ENCODE assay signal across 8 cellular contexts in the genomic region with DNA sequence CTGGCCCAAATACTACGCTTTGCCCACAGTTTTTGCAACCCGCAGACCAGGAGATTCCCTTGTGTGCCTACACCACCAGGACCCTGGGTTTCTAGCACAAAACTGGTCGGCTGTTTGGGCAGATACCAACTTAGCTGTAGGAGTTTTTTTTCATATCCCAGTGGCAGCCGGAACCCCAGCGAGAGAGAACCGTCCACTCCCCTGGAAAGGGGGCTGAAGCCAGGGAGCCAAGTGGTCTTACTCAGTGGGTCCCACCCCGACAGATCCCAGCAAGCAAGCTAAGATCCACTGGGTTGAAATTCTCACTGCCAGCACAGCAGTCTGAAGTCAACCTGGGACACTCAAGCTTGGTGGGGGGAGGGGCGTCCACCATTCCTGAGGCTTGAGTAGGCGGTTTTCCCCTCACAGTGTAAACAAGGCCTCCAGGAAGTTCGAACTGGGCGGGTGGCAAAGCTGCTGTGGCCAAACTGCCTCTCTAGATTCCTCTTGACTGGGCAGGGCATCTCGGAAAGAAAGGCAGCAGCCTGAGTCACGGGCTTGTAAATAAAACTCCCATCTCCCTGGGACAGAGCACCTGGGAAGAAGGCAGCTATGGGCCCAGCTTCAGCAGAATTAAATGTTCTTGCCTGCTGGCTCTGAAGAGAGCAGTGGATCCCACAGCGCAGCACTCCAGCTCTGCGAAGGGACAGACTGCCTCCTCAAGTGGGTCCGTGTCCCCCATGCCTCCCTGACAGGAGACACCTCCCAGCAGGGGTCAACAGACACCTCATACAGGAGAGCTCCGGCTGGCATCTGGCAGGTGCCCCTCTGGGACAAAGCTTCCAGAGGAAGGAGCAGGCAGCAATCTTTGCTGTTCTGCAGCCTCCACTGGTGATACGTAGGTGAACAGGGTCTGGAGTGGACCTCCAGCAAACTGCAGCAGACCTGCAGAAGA.
DNase-seq lines count a peak whose midpoint lies in the region; ATAC-seq, FAIRE-seq and TF ChIP-seq lines count a peak whose summit lies in the region.
"Not testable (repeated sequence)": the region's sequence is repeated elsewhere in the genome, so short reads cannot be mapped to it uniquely, and the experiment has no call there.

No MANE protein-coding gene starts in this region.

- H3K4me1 ChIP-seq in A549 (peaks cover 56% of the 10 kb centered on the region), SJSA1 (replicated peaks) (peaks cover 33% of the 10 kb centered on the region), mammary epithelial cell (ENCODE audit: insufficient read depth, low read length) (peaks cover 16% of the 10 kb centered on the region), lower lobe of right lung (peaks cover 14% of the 10 kb centered on the region), gastrocnemius medialis (peaks cover 14 to 24% of the 10 kb centered on the region in 2 donors)

- WGBS in A549 (ENCODE audit: missing lambda C conversion rate), result 4% methylated on average over 13 of the region's 18 CpGs
- 85% methylated on average over 9 of the region's 18 CpGs for WGBS in mammary epithelial cell (ENCODE audit: low coverage, missing lambda C conversion rate)

- TF ChIP-seq POLR2A in A549 (IDR thresholded peaks at IDR 0.05; ENCODE audit: low read length); gastrocnemius medialis (IDR thresholded peaks at IDR 0.05): not testable (repeated sequence)

- not testable (repeated sequence) for BruUV-seq in mammary epithelial cell (replicated peaks; lab: Mats Ljungman, UMichigan)

- intact Hi-C loops in mammary epithelial cell (cut with micrococcal nuclease) (loop anchor here (1.0 kb wide), 1 partner anchor 100 kb away; the partner anchor contains the start of gene CUL3), gastrocnemius medialis (cut with DNase I; ENCODE audit: low total_unique reads) (loop anchor here (5.0 kb wide), 1 partner anchor 97 kb away; no protein-coding TSS in a partner anchor)
- intact Hi-C loops in lower lobe of right lung (cut with DNase I), result not testable (repeated sequence)

- peak overlapping the region; percentile 89 for H3K4me2 ChIP-seq in A549
- H3K4me2 ChIP-seq in mammary epithelial cell (ENCODE audit: insufficient read depth, low read depth, low read length), result peak overlapping the region; percentile 67

- H3K27ac ChIP-seq in A549, result peak overlapping the region; percentile 98
- peak overlapping the region; percentile 93 for H3K27ac ChIP-seq in SJSA1
- H3K27ac ChIP-seq in mammary epithelial cell (ENCODE audit: insufficient read depth, low read depth, low read length), result peak overlapping the region; percentile 71
- peak overlapping the region; percentile 74 for H3K27ac ChIP-seq in lower lobe of right lung
- peak overlapping the region in 2 of 4 donors; percentile 29 to 45 for H3K27ac ChIP-seq in gastrocnemius medialis

- H3K9ac ChIP-seq in mammary epithelial cell (ENCODE audit: insufficient read depth, low read length), result peak overlapping the region; percentile 16

- CTCF ChIA-PET in A549 (lab: Yijun Ruan, JAX), result interaction anchor here (1.2 kb wide), 1 partner anchor 161 kb away, joined by 3 read pairs; no protein-coding TSS in a partner anchor
- CTCF ChIA-PET in mammary epithelial cell (lab: Charles Lee; ENCODE audit: low non-redundant PET), result not testable (repeated sequence)

- peak; percentile 10 to 99 for DNase-seq in A549 (ENCODE audit: low read depth in 1 of 2, low spot score in 1 of 2)
- peak; percentile 10 for DNase-seq in GM03348 (ENCODE audit: low spot score)
- peak; percentile 24 to 42 for DNase-seq in NCI-H187 (lab: John Stamatoyannopoulos, UW)
- peak; percentile 96 to 99 for DNase-seq in SJSA1 (ENCODE audit: low read depth in 1 of 2, low spot score in 2 of 2)
- peak; percentile 97 for DNase-seq in mammary epithelial cell
- DNase-seq in glomerular visceral epithelial cell (ENCODE audit: extremely low spot score), result peak; percentile 98
- DNase-seq in lower lobe of right lung, result peak; percentile 94
- peak; percentile 26 to 41 for DNase-seq in gastrocnemius medialis

- not testable (repeated sequence) for H4K20me1 ChIP-seq in mammary epithelial cell (ENCODE audit: insufficient read depth, low read length)

- POLR2A ChIA-PET in A549 (lab: Yijun Ruan, JAX), result interaction anchor here (0.7 to 1.2 kb wide), 6 partner anchors 24 to 100 kb away, joined by 3 to 8 read pairs (median 4); partner anchors contain the start of gene CUL3

- H3K4me3 ChIP-seq in A549, result peak overlapping the region; percentile 31
- not testable (repeated sequence) for H3K4me3 ChIP-seq in SJSA1; mammary epithelial cell (replicated peaks in 1 of 3; ENCODE audit: insufficient read depth in 1 of 3, low read depth in 2 of 3, low read length in 3 of 3); lower lobe of right lung; gastrocnemius medialis

- H3K36me3 ChIP-seq in SJSA1, result peaks cover 39% of the 10 kb centered on the region
- not testable (repeated sequence) for H3K36me3 ChIP-seq in mammary epithelial cell (ENCODE audit: insufficient read depth, low read length); gastrocnemius medialis
- H3K36me3 ChIP-seq in lower lobe of right lung, result peaks cover 12% of the 10 kb centered on the region

- peaks cover 54% of the 10 kb centered on the region for H3K79me2 ChIP-seq in mammary epithelial cell (ENCODE audit: insufficient read depth, low read length)

- dilution Hi-C loops in mammary epithelial cell (cut with HindIII; ENCODE audit: low sequenced_read_pairs), result not testable (repeated sequence)

- in situ Hi-C loops in mammary epithelial cell (cut with MboI; ENCODE audit: low sequenced_read_pairs in 2 of 2); gastrocnemius medialis (cut with MboI; ENCODE audit: low sequenced_read_pairs in 4 of 4): not testable (repeated sequence)

- not testable (repeated sequence) for H2AFZ ChIP-seq in mammary epithelial cell (ENCODE audit: low read depth, low read length)

- peak in 1 of 2 experiments; percentile 43; a peak in 3 of 5 replicates for TF ChIP-seq RAD21 in A549 (conservative IDR thresholded peaks at IDR 0.05 in 1 of 2, IDR thresholded peaks at IDR 0.05 in 1 of 2)

- H3K27me3 ChIP-seq in SJSA1 (replicated peaks); mammary epithelial cell (ENCODE audit: insufficient read depth, low read length); lower lobe of right lung (ENCODE audit: low read depth); gastrocnemius medialis: not testable (repeated sequence)

- peak; percentile 83 for FAIRE-seq in A549 (lab: Jason Lieb, UNC)

- TF ChIP-seq CTCF in A549 (IDR thresholded peaks at IDR 0.05); mammary epithelial cell (conservative IDR thresholded peaks at IDR 0.05 in 1 of 2, IDR thresholded peaks at IDR 0.05 in 1 of 2; ENCODE audit: extremely low read depth in 1 of 2, insufficient read depth in 1 of 2, low read depth in 1 of 2, low read length in 2 of 2); lower lobe of right lung (IDR thresholded peaks at IDR 0.05); gastrocnemius medialis (IDR thresholded peaks at IDR 0.05 in 4 of 5, conservative IDR thresholded peaks at IDR 0.05 in 1 of 5): not testable (repeated sequence)

- TF ChIP-seq EP300 in A549 (IDR thresholded peaks at IDR 0.05), result peak; percentile 75 to 90; a peak in 4 of 5 replicates

- peaks cover 10% of the 10 kb centered on the region; the same call in 2 of the 3 replicates for H3K9me3 ChIP-seq in A549
- H3K9me3 ChIP-seq in SJSA1 (replicated peaks); mammary epithelial cell (replicated peaks; ENCODE audit: insufficient read depth, low read length); lower lobe of right lung; gastrocnemius medialis: not testable (repeated sequence)

- peak; percentile 99 to 100 for ATAC-seq in A549
- ATAC-seq in lower lobe of right lung, result peak; percentile 97 to 99
- peak; percentile 53 to 77 for ATAC-seq in gastrocnemius medialis

TF ChIP-seq in A549, 52 proteins besides CTCF, POLR2A, EP300 and RAD21:
- TF ChIP-seq FOSL2 (IDR thresholded peaks at IDR 0.05), result peak; percentile 84
- peak; percentile 97 for TF ChIP-seq FOSL2 (CRISPR knock-in tag; IDR thresholded peaks at IDR 0.05)
- peak; percentile 87; a peak in 4 of 5 replicates for TF ChIP-seq JUN (IDR thresholded peaks at IDR 0.05)
- TF ChIP-seq SMC3 (IDR thresholded peaks at IDR 0.05), result peak; percentile 38; the same call in 2 of the 3 replicates
- TF ChIP-seq CHD2 (IDR thresholded peaks at IDR 0.05; ENCODE audit: low read length, partially characterized antibody), result peak; percentile 52
- TF ChIP-seq JUNB (IDR thresholded peaks at IDR 0.05), result peak; percentile 73
- peak; percentile 55 for TF ChIP-seq MAFK (IDR thresholded peaks at IDR 0.05; ENCODE audit: partially characterized antibody)
- peak; percentile 69; the same call in 1 of the 2 replicates for TF ChIP-seq FOXS1 (CRISPR knock-in tag; IDR thresholded peaks at IDR 0.05)
- TF ChIP-seq ATOH8 (CRISPR knock-in tag; IDR thresholded peaks at IDR 0.05; ENCODE audit: low read depth), result peak; percentile 12; the same call in 1 of the 2 replicates
- peak in 1 of 2 experiments; percentile 56; a peak in 1 of 4 replicates for TF ChIP-seq CEBPB (IDR thresholded peaks at IDR 0.05)
- TF ChIP-seq, protein P1, sequence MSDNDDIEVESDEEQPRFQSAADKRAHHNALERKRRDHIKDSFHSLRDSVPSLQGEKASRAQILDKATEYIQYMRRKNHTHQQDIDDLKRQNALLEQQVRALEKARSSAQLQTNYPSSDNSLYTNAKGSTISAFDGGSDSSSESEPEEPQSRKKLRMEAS (IDR thresholded peaks at IDR 0.05), result peak; percentile 74
- peak; percentile 73 for TF ChIP-seq GATA3 (IDR thresholded peaks at IDR 0.05; ENCODE audit: borderline replicate concordance)

Comparison
In these comparisons a context has a peak if more than half of its experiments do, and no peak if none do; other contexts are left out.
1. DNase-seq: peak in every context shown above with its lines; median percentile 98 in glomerular visceral epithelial cell; 98 in SJSA1; 97 in mammary epithelial cell; 94 in lower lobe of right lung; 54 in A549; 34 in gastrocnemius medialis; 33 in NCI-H187; 10 in GM03348.